1 cellular context compared by ENCODE assay signal in the genomic region with DNA sequence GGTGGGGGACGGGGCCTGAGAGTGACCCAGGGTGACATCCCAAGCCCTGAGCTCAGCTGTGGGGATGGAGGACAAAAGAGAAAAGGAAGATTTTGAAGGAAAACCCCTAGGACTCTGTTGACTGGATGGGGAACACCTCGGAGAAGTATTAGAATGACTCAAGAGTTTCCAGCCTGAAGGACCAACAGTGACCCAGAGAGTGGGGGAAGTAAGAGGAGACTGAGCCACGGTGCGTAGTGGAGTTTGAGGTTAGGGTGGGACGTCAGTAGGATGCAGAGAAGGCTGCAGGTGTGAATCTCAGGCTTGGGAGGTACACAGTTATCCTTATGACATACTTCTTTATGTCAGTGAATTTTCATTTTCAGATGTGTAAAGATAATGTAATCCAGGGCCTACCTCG.
TF ChIP-seq lines count a peak whose summit lies in the region.

No MANE protein-coding gene starts in this region.

TF ChIP-seq in IMR-90, 13 proteins besides CTCF, POLR2A, EP300 and RAD21 (continued from another document):
- TF ChIP-seq NFE2L2 (IDR thresholded peaks at IDR 0.05; ENCODE audit: low read depth, low read length) = no peak
